In the genomic region with DNA sequence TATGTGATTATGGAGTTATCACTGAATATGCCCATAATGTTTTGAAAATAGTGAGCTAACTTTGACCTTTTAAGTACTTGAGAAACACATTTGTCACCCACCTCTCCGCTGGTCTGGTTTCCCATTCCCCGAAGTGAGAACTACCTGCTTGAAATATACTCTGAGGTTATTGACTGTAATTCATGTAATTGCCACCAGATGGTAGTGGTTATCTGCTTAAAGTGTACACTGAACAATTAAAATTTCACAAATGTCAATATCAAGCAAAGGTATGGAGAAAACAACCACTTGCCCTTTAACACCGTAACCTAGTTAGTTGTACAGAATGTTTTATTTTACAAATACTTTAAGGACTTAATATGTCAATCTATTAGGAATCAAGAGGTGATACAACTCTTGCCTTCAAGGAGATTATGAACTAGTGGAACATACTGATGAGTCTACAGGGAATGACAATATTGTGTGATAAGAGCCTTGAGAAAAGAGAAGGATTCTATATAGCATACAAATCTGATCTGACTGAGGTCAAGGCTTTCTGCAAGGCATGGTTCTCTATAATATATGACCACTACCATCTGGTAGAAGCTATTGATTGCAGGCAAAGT, we compare ENCODE assay signal across 8 cellular contexts.
A peak's percentile ranks its signal among the peaks of the same experiment; 100 is the strongest.
DNase-seq lines count a peak whose midpoint lies in the region; ATAC-seq and TF ChIP-seq lines count a peak whose summit lies in the region.

No MANE protein-coding gene starts in this region.

- no peaks in the 10 kb centered on the region for H4K20me1 ChIP-seq in smooth muscle cell (ENCODE audit: low read depth)

- H3K4me2 ChIP-seq in smooth muscle cell: no peak overlapping the region

- TF ChIP-seq EP300 in Ishikawa (IDR thresholded peaks at IDR 0.05; ENCODE audit: borderline replicate concordance): no peak

- TF ChIP-seq RAD21 in Ishikawa (IDR thresholded peaks at IDR 0.05; ENCODE audit: low read depth): peak; percentile 70

- no peak overlapping the region for H3K27ac ChIP-seq in smooth muscle cell (ENCODE audit: low read depth)

- no peak overlapping the region for H3K9ac ChIP-seq in smooth muscle cell (ENCODE audit: low read depth)

- 65% methylated on average over 3 of the region's 3 CpGs for WGBS in smooth muscle cell (ENCODE audit: low lambda C conversion rate)

- H3K9me3 ChIP-seq in smooth muscle cell (replicated peaks; ENCODE audit: low read depth): no peaks in the 10 kb centered on the region

- no peaks in the 10 kb centered on the region for H3K36me3 ChIP-seq in smooth muscle cell (ENCODE audit: low read depth)

- DNase-seq in GM12864 (ENCODE audit: low read depth) (peak; percentile 4), RPMI8226 (peak; percentile 20), fibroblast of the aortic adventitia (ENCODE audit: low read depth) (peak; percentile 49), smooth muscle cell (lab: John Stamatoyannopoulos, UW; ENCODE audit: unreplicated experiment) (no peak), AG08396 (ENCODE audit: low spot score) (no peak)

- H2AFZ ChIP-seq in smooth muscle cell (ENCODE audit: low read depth): no peak overlapping the region

- no peaks in the 10 kb centered on the region for H3K4me1 ChIP-seq in smooth muscle cell (ENCODE audit: low read depth)

- no peaks in the 10 kb centered on the region for H3K79me2 ChIP-seq in smooth muscle cell (ENCODE audit: low read depth)

- TF ChIP-seq CTCF in GM12864 (IDR thresholded peaks at IDR 0.05; ENCODE audit: low read depth, low read length, missing control alignments) (peak; percentile 48), fibroblast of the aortic adventitia (IDR thresholded peaks at IDR 0.05; ENCODE audit: insufficient read depth, low read length) (peak; percentile 65), smooth muscle cell (IDR thresholded peaks at IDR 0.05; ENCODE audit: borderline replicate concordance, insufficient read depth, poor library complexity, severe bottlenecking) (peak; percentile 66)

- H3F3A ChIP-seq in smooth muscle cell (ENCODE audit: low read depth): no peaks in the 10 kb centered on the region

- H3K27me3 ChIP-seq in smooth muscle cell (ENCODE audit: low read depth): no peaks in the 10 kb centered on the region

- ATAC-seq in GM21786 (IDR thresholded peaks at IDR 0.05; ENCODE audit: unreplicated experiment): peak; percentile 94
- ATAC-seq in GM21737 (IDR thresholded peaks at IDR 0.05; ENCODE audit: unreplicated experiment): no peak

- H3K4me3 ChIP-seq in GM12864 (ENCODE audit: low read depth, low read length) (no peak overlapping the region), fibroblast of the aortic adventitia (ENCODE audit: low read depth, low read length) (no peak overlapping the region), smooth muscle cell (no peak overlapping the region)

TF ChIP-seq in Ishikawa, 13 proteins besides CTCF, POLR2A, EP300 and RAD21:
- no peak for TF ChIP-seq EGR1 (IDR thresholded peaks at IDR 0.05)
- no peak for TF ChIP-seq ZBTB7A (IDR thresholded peaks at IDR 0.05; ENCODE audit: low read depth)
- no peak for TF ChIP-seq YY1 (IDR thresholded peaks at IDR 0.05; ENCODE audit: low read depth)
- TF ChIP-seq TAF1 (IDR thresholded peaks at IDR 0.05; ENCODE audit: low read depth): no peak
- no peak for TF ChIP-seq TCF12 (IDR thresholded peaks at IDR 0.05; ENCODE audit: low read depth)
- TF ChIP-seq, protein P1, sequence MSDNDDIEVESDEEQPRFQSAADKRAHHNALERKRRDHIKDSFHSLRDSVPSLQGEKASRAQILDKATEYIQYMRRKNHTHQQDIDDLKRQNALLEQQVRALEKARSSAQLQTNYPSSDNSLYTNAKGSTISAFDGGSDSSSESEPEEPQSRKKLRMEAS (IDR thresholded peaks at IDR 0.05): no peak
- TF ChIP-seq TEAD4 (IDR thresholded peaks at IDR 0.05): no peak
- TF ChIP-seq CREB1 (IDR thresholded peaks at IDR 0.05; ENCODE audit: low read depth): no peak
- no peak for TF ChIP-seq NFIC (IDR thresholded peaks at IDR 0.05)
- TF ChIP-seq, protein P2, sequence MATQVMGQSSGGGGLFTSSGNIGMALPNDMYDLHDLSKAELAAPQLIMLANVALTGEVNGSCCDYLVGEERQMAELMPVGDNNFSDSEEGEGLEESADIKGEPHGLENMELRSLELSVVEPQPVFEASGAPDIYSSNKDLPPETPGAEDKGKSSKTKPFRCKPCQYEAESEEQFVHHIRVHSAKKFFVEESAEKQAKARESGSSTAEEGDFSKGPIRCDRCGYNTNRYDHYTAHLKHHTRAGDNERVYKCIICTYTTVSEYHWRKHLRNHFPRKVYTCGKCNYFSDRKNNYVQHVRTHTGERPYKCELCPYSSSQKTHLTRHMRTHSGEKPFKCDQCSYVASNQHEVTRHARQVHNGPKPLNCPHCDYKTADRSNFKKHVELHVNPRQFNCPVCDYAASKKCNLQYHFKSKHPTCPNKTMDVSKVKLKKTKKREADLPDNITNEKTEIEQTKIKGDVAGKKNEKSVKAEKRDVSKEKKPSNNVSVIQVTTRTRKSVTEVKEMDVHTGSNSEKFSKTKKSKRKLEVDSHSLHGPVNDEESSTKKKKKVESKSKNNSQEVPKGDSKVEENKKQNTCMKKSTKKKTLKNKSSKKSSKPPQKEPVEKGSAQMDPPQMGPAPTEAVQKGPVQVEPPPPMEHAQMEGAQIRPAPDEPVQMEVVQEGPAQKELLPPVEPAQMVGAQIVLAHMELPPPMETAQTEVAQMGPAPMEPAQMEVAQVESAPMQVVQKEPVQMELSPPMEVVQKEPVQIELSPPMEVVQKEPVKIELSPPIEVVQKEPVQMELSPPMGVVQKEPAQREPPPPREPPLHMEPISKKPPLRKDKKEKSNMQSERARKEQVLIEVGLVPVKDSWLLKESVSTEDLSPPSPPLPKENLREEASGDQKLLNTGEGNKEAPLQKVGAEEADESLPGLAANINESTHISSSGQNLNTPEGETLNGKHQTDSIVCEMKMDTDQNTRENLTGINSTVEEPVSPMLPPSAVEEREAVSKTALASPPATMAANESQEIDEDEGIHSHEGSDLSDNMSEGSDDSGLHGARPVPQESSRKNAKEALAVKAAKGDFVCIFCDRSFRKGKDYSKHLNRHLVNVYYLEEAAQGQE (IDR thresholded peaks at IDR 0.05; ENCODE audit: low read depth): no peak
- no peak for TF ChIP-seq FOXM1 (IDR thresholded peaks at IDR 0.05; ENCODE audit: borderline replicate concordance, low read depth)

Comparison
In these comparisons a context has a peak if more than half of its experiments do, and no peak if none do; other contexts are left out.
1. DNase-seq: peak in GM12864 (single experiment), RPMI8226 (single experiment) and fibroblast of the aortic adventitia (single experiment); none in smooth muscle cell (single experiment) and AG08396 (single experiment).
2. Peak in every context shown above with its lines, with median percentiles within 50 percentile points of each other: CTCF ChIP-seq.